8 cellular contexts compared by ENCODE assay signal in the genomic region with DNA sequence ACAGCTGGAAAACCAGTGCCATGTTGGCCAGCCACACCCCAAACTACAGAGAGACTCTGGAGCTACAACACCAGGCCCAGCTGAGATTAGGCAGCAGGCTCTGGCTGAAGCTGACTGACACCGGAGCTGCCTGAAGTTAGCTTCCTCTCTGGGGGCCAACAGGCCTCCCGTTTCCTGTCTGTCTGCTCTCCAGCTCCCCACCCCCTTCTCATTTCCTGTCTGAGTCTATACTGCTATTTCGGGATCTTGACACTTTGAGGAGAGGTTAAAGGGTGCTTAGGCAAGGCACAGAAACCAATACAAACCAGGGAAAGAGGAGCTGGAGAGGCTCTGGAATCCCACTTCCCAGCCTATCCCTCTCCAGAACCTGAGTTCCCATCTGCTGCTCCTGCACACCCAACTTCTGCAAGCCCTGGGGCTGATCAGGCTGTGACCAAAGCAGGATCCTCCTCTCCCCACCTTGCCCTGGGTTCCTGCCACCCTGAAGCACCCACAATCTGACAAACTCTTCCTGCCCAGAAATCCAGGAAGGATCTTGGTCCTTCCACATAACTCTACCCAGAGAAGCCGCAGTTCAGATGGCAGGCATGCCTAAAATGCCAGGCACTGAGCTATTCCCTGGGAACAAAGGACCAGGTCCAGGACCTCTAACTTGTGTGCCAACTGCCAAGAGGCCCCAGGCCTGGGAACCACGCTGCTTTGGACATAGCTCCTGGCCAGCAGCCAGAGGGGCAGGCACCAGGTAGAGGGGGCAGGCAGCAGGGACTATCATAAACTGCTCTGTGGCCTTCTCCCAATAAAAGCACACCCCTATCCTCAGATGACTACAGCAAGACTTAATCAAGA. TPM values are rescaled to one million over a fixed set of nuclear protein-coding genes. Genes with fewer than 3 reads are reported as not detected.
DNase-seq lines count a peak whose midpoint lies in the region; ATAC-seq and TF ChIP-seq lines count a peak whose summit lies in the region.

No MANE protein-coding gene starts in this region.

- H3K4me1 ChIP-seq in esophagus squamous epithelium: peaks cover 6 to 60% (median 32%) of the 10 kb centered on the region in 3 donors
- H3K4me1 ChIP-seq in neuronal stem cell (ENCODE audit: control insufficient read depth in 2 of 2, insufficient read depth in 1 of 2, low read depth in 1 of 2, low read length in 2 of 2): peaks cover 2 to 14% of the 10 kb centered on the region in 2 donors

- H2AFZ ChIP-seq in neuronal stem cell (ENCODE audit: low read length): peak overlapping the region; percentile 61

- intact Hi-C loops in esophagus squamous epithelium (cut with DNase I): no loop called here

- TF ChIP-seq POLR2A in esophagus squamous epithelium (IDR thresholded peaks at IDR 0.05): peak in 1 of 4 donors; percentile 6

- H3K4ac ChIP-seq in neuronal stem cell (ENCODE audit: low read length): no peak overlapping the region

- no peaks in the 10 kb centered on the region for H3K27me3 ChIP-seq in esophagus squamous epithelium
- no peaks in the 10 kb centered on the region for H3K27me3 ChIP-seq in neuronal stem cell (ENCODE audit: control insufficient read depth in 3 of 3, insufficient read depth in 3 of 3, low read depth in 1 of 3, low read length in 3 of 3)

- WGBS in esophagus squamous epithelium, 2 donors: 40 to 54% methylated on average over 3 of the region's 5 CpGs
- no CpG with 5 or more reads among the region's 5 CpGs for WGBS in neuronal stem cell (ENCODE audit: extremely low coverage in 2 of 2, insufficient read length in 2 of 2, insufficient replicate concordance in 1 of 2), 2 donors

- H3K27ac ChIP-seq in esophagus squamous epithelium: peak overlapping the region; percentile 39 to 82 (median 70)
- H3K27ac ChIP-seq in neuronal stem cell (replicated peaks; ENCODE audit: low read length): no peak overlapping the region
- peak overlapping the region; percentile 81 for H3K27ac ChIP-seq in substantia nigra (ENCODE audit: low read depth, low read length, poor library complexity, severe bottlenecking)

- H2BK15ac ChIP-seq in neuronal stem cell (ENCODE audit: low read length): no peak overlapping the region

- no peak overlapping the region for H3K18ac ChIP-seq in neuronal stem cell (ENCODE audit: low read length)

- no peak overlapping the region for H3K23ac ChIP-seq in neuronal stem cell (ENCODE audit: low read depth, low read length, poor library complexity)

- H3K4me2 ChIP-seq in neuronal stem cell (ENCODE audit: insufficient read depth, low read length, poor library complexity, severe bottlenecking): no peak overlapping the region

- TF ChIP-seq CTCF in GM12865 (IDR thresholded peaks at IDR 0.05; ENCODE audit: insufficient read depth, low read depth, low read length, missing control alignments) (no peak), esophagus squamous epithelium (IDR thresholded peaks at IDR 0.05) (no peak)

- DNase-seq in GM12865 (ENCODE audit: low read depth) (peak; percentile 93), NCI-H774 (lab: John Stamatoyannopoulos, UW) (peak; percentile 7), esophagus squamous epithelium (lab: John Stamatoyannopoulos, UW) (no peak), neuronal stem cell (ENCODE audit: low spot score) (no peak), substantia nigra (lab: John Stamatoyannopoulos, UW) (peak in 24 of 49 donors; percentile 14 to 66 (median 26)), cerebellar nuclear complex (lab: John Stamatoyannopoulos, UW) (no peak)
- peak; percentile 63 for DNase-seq in activated CD8-positive, alpha-beta memory T cell treated with anti-CD3 and anti-CD28 coated beads, Interleukin-2, amount 50 U/mL, for 1 hour (ENCODE audit: extremely low read depth)

- ATAC-seq in HG02610 (IDR thresholded peaks at IDR 0.05; ENCODE audit: unreplicated experiment): peak; percentile 50

- H4K91ac ChIP-seq in neuronal stem cell (ENCODE audit: low read depth, low read length, poor library complexity): no peak overlapping the region

- H2AK5ac ChIP-seq in neuronal stem cell (ENCODE audit: low read depth, low read length): no peak overlapping the region

- no peaks in the 10 kb centered on the region for H3K9me3 ChIP-seq in esophagus squamous epithelium
- peaks cover 0 to 1% of the 10 kb centered on the region in 2 donors for H3K9me3 ChIP-seq in neuronal stem cell (replicated peaks in 1 of 2; ENCODE audit: control insufficient read depth in 2 of 2, insufficient read depth in 1 of 2, low read depth in 1 of 2, low read length in 2 of 2)

- H2BK12ac ChIP-seq in neuronal stem cell (ENCODE audit: low read length): no peak overlapping the region

- H3K4me3 ChIP-seq in GM12865 (ENCODE audit: low read depth, low read length): peak overlapping the region; percentile 7
- peak overlapping the region in 1 of 4 donors; percentile 1 for H3K4me3 ChIP-seq in esophagus squamous epithelium
- H3K4me3 ChIP-seq in neuronal stem cell (ENCODE audit: low read length in 2 of 2): no peak overlapping the region

- H3K79me1 ChIP-seq in neuronal stem cell (ENCODE audit: low read depth, low read length): no peaks in the 10 kb centered on the region

- no peak overlapping the region for H3K9ac ChIP-seq in neuronal stem cell (ENCODE audit: low read depth, low read length, poor library complexity)

- no peak overlapping the region for H2BK120ac ChIP-seq in neuronal stem cell (ENCODE audit: low read depth, low read length)

- no peak overlapping the region for H4K8ac ChIP-seq in neuronal stem cell (ENCODE audit: low read depth, low read length)

- H2BK5ac ChIP-seq in neuronal stem cell (ENCODE audit: low read length): no peak overlapping the region

- H3K36me3 ChIP-seq in esophagus squamous epithelium (peaks cover 0 to 25% (median 4%) of the 10 kb centered on the region in 3 donors), neuronal stem cell (replicated peaks in 1 of 2; ENCODE audit: control insufficient read depth in 2 of 2, insufficient read depth in 2 of 2, low read length in 2 of 2) (peaks cover 6 to 52% of the 10 kb centered on the region in 2 donors)

- H3K14ac ChIP-seq in neuronal stem cell (ENCODE audit: low read length): no peak overlapping the region

RNA-seq across cellular contexts. Expression of a gene that starts 39.9 kb away (rescaled TPM):
- total RNA-seq in esophagus squamous epithelium: 10 to 100 TPM in 2 of 4 donors, 1 to 10 TPM in 2; 5.2 to 14.5 (median 10.2) TPM
- polyA plus RNA-seq in neuronal stem cell (2013, experiment 1 of 2): 20.1 TPM
- polyA plus RNA-seq in neuronal stem cell (2013, experiment 2 of 2): 20.2 TPM

RNA-seq across cellular contexts. Expression of a gene that starts 44.0 kb away (rescaled TPM):
- total RNA-seq in esophagus squamous epithelium: 1 to 10 TPM; 5.2 to 7.6 (median 5.8) TPM
- polyA plus RNA-seq in neuronal stem cell (2013, experiment 1 of 2): 8.2 TPM
- polyA plus RNA-seq in neuronal stem cell (2013, experiment 2 of 2): 8.1 TPM

RNA-seq across cellular contexts. Expression of a gene that starts 57.8 kb away (rescaled TPM):
- total RNA-seq in esophagus squamous epithelium: 1 to 10 TPM in 1 of 4 donors, under 1 TPM in 1, not detected in 2; 0.19 to 1.1 TPM
- 0.18 TPM for polyA plus RNA-seq in neuronal stem cell (2013, experiment 1 of 2)
- polyA plus RNA-seq in neuronal stem cell (2013, experiment 2 of 2): 0.14 TPM

Comparison
In these comparisons a context has a peak if more than half of its experiments do, and no peak if none do; other contexts are left out.
1. DNase-seq: peak in GM12865 (single experiment), NCI-H774 (single experiment) and activated CD8-positive, alpha-beta memory T cell treated with anti-CD3 and anti-CD28 coated beads, Interleukin-2, amount 50 U/mL, for 1 hour (single experiment); none in esophagus squamous epithelium (single experiment), neuronal stem cell (single experiment) and cerebellar nuclear complex (0 of 2).